8 cellular contexts compared by ENCODE assay signal in genomic region chr1:12001249-12001917, GRCh38. TPM values are rescaled to one million over a fixed set of nuclear protein-coding genes. Genes with fewer than 3 reads are reported as not detected.
DNase-seq lines count a peak whose midpoint lies in the region; ATAC-seq and TF ChIP-seq lines count a peak whose summit lies in the region.

No MANE protein-coding gene starts in this region.

- DNase-seq in Caco-2 = peak in 1 of 2 experiments; percentile 64
- DNase-seq in HFFc6 = no peak
- DNase-seq in activated CD4-positive, alpha-beta T cell treated with anti-CD3 and anti-CD28 coated beads for 36 hours = peak; percentile 88
- no peak for DNase-seq in epithelial cell of prostate (ENCODE audit: low read depth, low spot score)
- peak in 8 of 10 donors; percentile 30 to 80 (median 48) for DNase-seq in posterior cingulate gyrus
- DNase-seq in NCI-H1105 (lab: John Stamatoyannopoulos, UW) = no peak
- no peak for DNase-seq in NCI-H2029 (lab: John Stamatoyannopoulos, UW)

- TF ChIP-seq CTCF in Caco-2 (IDR thresholded peaks at IDR 0.05; ENCODE audit: insufficient read depth in 1 of 2, low read depth in 1 of 2, low read length in 1 of 2, severe bottlenecking in 1 of 2, unreplicated experiment in 1 of 2) (peak; percentile 19 to 41), HFFc6 (IDR thresholded peaks at IDR 0.05) (peak; percentile 75)

- CTCF ChIA-PET in Caco-2 (lab: Charles Lee) = no interaction called here
- CTCF ChIA-PET in activated CD4-positive, alpha-beta T cell treated with anti-CD3 and anti-CD28 coated beads for 36 hours (lab: Charles Lee) = interaction anchor here (0.7 kb wide), 1 partner anchor 77 kb away, joined by 3 read pairs; no protein-coding TSS in a partner anchor

- intact Hi-C loops in Caco-2 (cut with micrococcal nuclease; ENCODE audit: unreplicated experiment) (no loop called here), posterior cingulate gyrus (cut with DNase I) (no loop called here)
- intact Hi-C loops in activated CD4-positive, alpha-beta T cell treated with anti-CD3 and anti-CD28 coated beads for 36 hours (cut with DNase I, micrococcal nuclease) = loop anchor here (1.0 to 5.0 kb wide), 2 partner anchors 66 to 78 kb away; no protein-coding TSS in a partner anchor

- H3K9me3 Mint-ChIP-seq in Caco-2 (ENCODE audit: unreplicated experiment) = no peaks in the 10 kb centered on the region
- H3K9me3 Mint-ChIP-seq in HFFc6 = no peaks in the 10 kb centered on the region
- H3K9me3 Mint-ChIP-seq in activated CD4-positive, alpha-beta T cell treated with anti-CD3 and anti-CD28 coated beads for 36 hours (ENCODE audit: low read depth) = no peaks in the 10 kb centered on the region

- peaks cover 79% of the 10 kb centered on the region for H3K36me3 Mint-ChIP-seq in Caco-2 (ENCODE audit: insufficient read depth, unreplicated experiment)
- H3K36me3 Mint-ChIP-seq in HFFc6 (ENCODE audit: low read depth) = peaks cover 44% of the 10 kb centered on the region
- peaks cover 65% of the 10 kb centered on the region for H3K36me3 Mint-ChIP-seq in activated CD4-positive, alpha-beta T cell treated with anti-CD3 and anti-CD28 coated beads for 36 hours (ENCODE audit: low read depth)

- peak; percentile 84 for ATAC-seq in activated CD4-positive, alpha-beta T cell treated with anti-CD3 and anti-CD28 coated beads for 36 hours
- ATAC-seq in HG03139 (IDR thresholded peaks at IDR 0.05; ENCODE audit: unreplicated experiment) = no peak

- BruUV-seq in Caco-2 (replicated peaks; lab: Mats Ljungman, UMichigan) = no TSS peak

- POLR2A ChIA-PET in Caco-2 (lab: Charles Lee) = no interaction called here
- POLR2A ChIA-PET in activated CD4-positive, alpha-beta T cell treated with anti-CD3 and anti-CD28 coated beads for 36 hours (lab: Charles Lee) = no interaction called here

- H3K27ac ChIP-seq in epithelial cell of prostate = peak overlapping the region; percentile 39

- H3K9me3 ChIP-seq in Caco-2 = no peaks in the 10 kb centered on the region

- H3K27ac Mint-ChIP-seq in Caco-2 (ENCODE audit: unreplicated experiment) (peak overlapping the region; percentile 28), HFFc6 (no peak overlapping the region)
- H3K27ac Mint-ChIP-seq in activated CD4-positive, alpha-beta T cell treated with anti-CD3 and anti-CD28 coated beads for 36 hours = peak overlapping the region; percentile 86

- no peak overlapping the region for H3K4me3 Mint-ChIP-seq in Caco-2 (ENCODE audit: unreplicated experiment)
- H3K4me3 Mint-ChIP-seq in HFFc6 = no peak overlapping the region
- H3K4me3 Mint-ChIP-seq in activated CD4-positive, alpha-beta T cell treated with anti-CD3 and anti-CD28 coated beads for 36 hours = no peak overlapping the region

- H3K27me3 Mint-ChIP-seq in Caco-2 (ENCODE audit: insufficient read depth, unreplicated experiment) (no peaks in the 10 kb centered on the region), HFFc6 (ENCODE audit: insufficient read depth) (peaks cover 3% of the 10 kb centered on the region)
- H3K27me3 Mint-ChIP-seq in activated CD4-positive, alpha-beta T cell treated with anti-CD3 and anti-CD28 coated beads for 36 hours = no peaks in the 10 kb centered on the region

- no peaks in the 10 kb centered on the region for H3K4me1 ChIP-seq in Caco-2

- no peak overlapping the region for H3K4me3 ChIP-seq in Caco-2 (ENCODE audit: low read depth, low read length)

- H3K4me1 Mint-ChIP-seq in Caco-2 (ENCODE audit: low read depth, unreplicated experiment) = no peaks in the 10 kb centered on the region
- peaks cover 11% of the 10 kb centered on the region for H3K4me1 Mint-ChIP-seq in HFFc6 (ENCODE audit: low read depth)
- no peaks in the 10 kb centered on the region for H3K4me1 Mint-ChIP-seq in activated CD4-positive, alpha-beta T cell treated with anti-CD3 and anti-CD28 coated beads for 36 hours

- H3K36me3 ChIP-seq in Caco-2 (ENCODE audit: control insufficient read depth, insufficient read depth, low read length) = peaks cover 3% of the 10 kb centered on the region

- H3K27me3 ChIP-seq in Caco-2 (replicated peaks; ENCODE audit: control insufficient read depth, insufficient read depth, low read length) = no peaks in the 10 kb centered on the region

RNA-seq across cellular contexts. Expression of gene MIIP, which starts 17.9 kb away (rescaled TPM):
- total RNA-seq in Caco-2 (2022) = 38.6 and 41.0 TPM in 2 replicates
- 10 to 100 TPM in 5 of 6 experiments, 1 to 10 TPM in 1; 9.9 to 14.8 (median 12.6) TPM for total RNA-seq in HFFc6 (2021; fragmentation: NEBNext Ultra II Directional; extraction: Animal tissue kit (Norgen Biotek cat#: 25700))
- 10 to 100 TPM; 30.2 to 31.5 TPM for total RNA-seq in activated CD4-positive, alpha-beta T cell treated with anti-CD3 and anti-CD28 coated beads for 36 hours

RNA-seq across cellular contexts. Expression of gene MFN2, which starts 21.1 kb away (rescaled TPM):
- total RNA-seq in Caco-2 (2022) = 73.9 and 74.1 TPM in 2 replicates
- total RNA-seq in HFFc6 (2021; fragmentation: NEBNext Ultra II Directional; extraction: Animal tissue kit (Norgen Biotek cat#: 25700)) = 100 to 1,000 TPM in 4 of 6 experiments, 10 to 100 TPM in 2; 92.8 to 112 (median 101) TPM
- 10 to 100 TPM; 52.5 to 71.6 TPM for total RNA-seq in activated CD4-positive, alpha-beta T cell treated with anti-CD3 and anti-CD28 coated beads for 36 hours

Comparison
In these comparisons a context has a peak if more than half of its experiments do, and no peak if none do; other contexts are left out.
1. DNase-seq: peak in activated CD4-positive, alpha-beta T cell treated with anti-CD3 and anti-CD28 coated beads for 36 hours (single experiment) and posterior cingulate gyrus (8 of 10); none in HFFc6 (single experiment), epithelial cell of prostate (single experiment), NCI-H1105 (single experiment) and NCI-H2029 (single experiment).
2. intact Hi-C loops: an anchor here in activated CD4-positive, alpha-beta T cell treated with anti-CD3 and anti-CD28 coated beads for 36 hours (1.0 to 5.0 kb wide); none called in Caco-2 and posterior cingulate gyrus.